18 cellular contexts compared by ENCODE assay signal in genomic region chr1:16117369-16117768, GRCh38. TPM values are rescaled to one million over a fixed set of nuclear protein-coding genes. Genes with fewer than 3 reads are reported as not detected.
DNase-seq lines count a peak whose midpoint lies in the region; ATAC-seq and TF ChIP-seq lines count a peak whose summit lies in the region.
"Had no signal": no experiment of that assay in that cellular context is flagged by ENCODE, and none has a peak within 500 bp of the region (broad histone marks: within the 10 kb centered on the region; RNA-seq: fewer than 3 reads in every experiment).

No MANE protein-coding gene starts in this region.

- peak overlapping the region; percentile 26 for H3K27ac Mint-ChIP-seq in endothelial cell (ENCODE audit: unreplicated experiment)
- H3K27ac Mint-ChIP-seq: stimulated activated naive CD8-positive, alpha-beta T cell treated with anti-CD3 and anti-CD28 coated beads, Interleukin-15, Interleukin-2, amounts not matched to agents 100 ng/mL and 50 ng/mL, for 24 hours had no signal

- H3K4me3 ChIP-seq in osteoblast (ENCODE audit: insufficient read depth, low read length): no peak overlapping the region
- H3K4me3 ChIP-seq: right atrium auricular region, transverse colon had no signal

- H3K4me1 ChIP-seq in osteoblast (ENCODE audit: insufficient read depth, low read length): peaks cover 34% of the 10 kb centered on the region
- H3K4me1 ChIP-seq: transverse colon had no signal

- TF ChIP-seq CTCF in endothelial cell (IDR thresholded peaks at IDR 0.05; ENCODE audit: unreplicated experiment) (no peak), osteoblast (IDR thresholded peaks at IDR 0.05; ENCODE audit: extremely low read depth, low read depth, low read length) (no peak)

- no peak overlapping the region for H3K4me3 Mint-ChIP-seq in endothelial cell (ENCODE audit: unreplicated experiment)
- H3K4me3 Mint-ChIP-seq: stimulated activated naive CD8-positive, alpha-beta T cell treated with anti-CD3 and anti-CD28 coated beads, Interleukin-15, Interleukin-2, amounts not matched to agents 100 ng/mL and 50 ng/mL, for 24 hours had no signal

- no peaks in the 10 kb centered on the region for H3K36me3 ChIP-seq in osteoblast (ENCODE audit: insufficient read depth, low read length)
- H3K36me3 ChIP-seq: neutrophil, right atrium auricular region, transverse colon had no signal

- ATAC-seq in HG03469 (IDR thresholded peaks at IDR 0.05; ENCODE audit: unreplicated experiment) (no peak), HG02759 (IDR thresholded peaks at IDR 0.05; ENCODE audit: unreplicated experiment) (no peak)

- DNase-seq in Daoy (ENCODE audit: low read depth) (peak; percentile 67), NCI-H226 (peak; percentile 52), endothelial cell (ENCODE audit: low spot score) (no peak), osteoblast (ENCODE audit: insufficient read length, low spot score, missing footprints) (peak; percentile 87), NCI-H82 (lab: John Stamatoyannopoulos, UW) (no peak)
- DNase-seq in central memory CD4-positive, alpha-beta T cell: no peak
- DNase-seq: activated effector memory CD4-positive, alpha-beta T cell treated with Interleukin-2 at 50 U/mL for 16 hours; Kasumi-1; kidney glomerular epithelial cell; midbrain; NCI-H1436; transverse colon had no signal

- H3K79me2 ChIP-seq in osteoblast (ENCODE audit: insufficient read depth, low read length): no peaks in the 10 kb centered on the region

- H2AFZ ChIP-seq in osteoblast (ENCODE audit: low read length): no peak overlapping the region

- no peaks in the 10 kb centered on the region for H3K9me3 Mint-ChIP-seq in endothelial cell (ENCODE audit: unreplicated experiment)
- H3K9me3 Mint-ChIP-seq: stimulated activated naive CD8-positive, alpha-beta T cell treated with anti-CD3 and anti-CD28 coated beads, Interleukin-15, Interleukin-2, amounts not matched to agents 100 ng/mL and 50 ng/mL, for 24 hours had no signal

- peak overlapping the region; percentile 6 for H3K27ac ChIP-seq in osteoblast (ENCODE audit: low read depth, low read length)
- H3K27ac ChIP-seq: neutrophil, right atrium auricular region, transverse colon had no signal

- peaks cover 1% of the 10 kb centered on the region for H4K20me1 ChIP-seq in osteoblast (ENCODE audit: insufficient read depth, low read length)

- H3K9me3 ChIP-seq in osteoblast (ENCODE audit: low read depth, low read length): no peaks in the 10 kb centered on the region
- H3K9me3 ChIP-seq: neutrophil, right atrium auricular region, SK-N-SH, transverse colon had no signal

- H3K27me3 Mint-ChIP-seq in endothelial cell (ENCODE audit: unreplicated experiment): peaks cover 14% of the 10 kb centered on the region
- H3K27me3 Mint-ChIP-seq: stimulated activated naive CD8-positive, alpha-beta T cell treated with anti-CD3 and anti-CD28 coated beads, Interleukin-15, Interleukin-2, amounts not matched to agents 100 ng/mL and 50 ng/mL, for 24 hours had no signal

- peaks cover 3% of the 10 kb centered on the region for H3K36me3 Mint-ChIP-seq in endothelial cell (ENCODE audit: low read depth, unreplicated experiment)

- H3K27me3 ChIP-seq in osteoblast (ENCODE audit: insufficient read depth, low read length): no peaks in the 10 kb centered on the region
- H3K27me3 ChIP-seq: neutrophil, right atrium auricular region, transverse colon had no signal

- peaks cover 10% of the 10 kb centered on the region for H3K4me1 Mint-ChIP-seq in endothelial cell (ENCODE audit: unreplicated experiment)

- H3K4me2 ChIP-seq in osteoblast (ENCODE audit: insufficient read depth, low read length): no peak overlapping the region
- H3K4me2 ChIP-seq: SK-N-SH had no signal

RNA-seq across cellular contexts. Expression of gene EPHA2, which starts 38.5 kb away (rescaled TPM):
- total RNA-seq in Daoy (2014; rRNA removed; shearing (Covaris generic)): 50.8 and 67.7 TPM in 2 replicates
- total RNA-seq in endothelial cell (ENCODE audit: unreplicated experiment) (109 TPM), osteoblast (13.3 and 21.0 TPM in 2 replicates)

RNA-seq across cellular contexts. Expression of gene FAM131C, which starts 43.9 kb away (rescaled TPM):
- 0.23 TPM in 1 of 2 replicates, not detected in the other for total RNA-seq in Daoy (2014; rRNA removed; shearing (Covaris generic))
- total RNA-seq in endothelial cell (ENCODE audit: unreplicated experiment) (0.56 TPM), osteoblast (0.36 TPM in 1 of 2 replicates, not detected in the other)

Comparison
In these comparisons a context has a peak if more than half of its experiments do, and no peak if none do; other contexts are left out.
1. DNase-seq: peak in Daoy (single experiment), NCI-H226 (single experiment) and osteoblast (single experiment); none in endothelial cell (single experiment), NCI-H82 (single experiment) and central memory CD4-positive, alpha-beta T cell (single experiment).